ENCODE assay signal across 7 cellular contexts in the genomic region with DNA sequence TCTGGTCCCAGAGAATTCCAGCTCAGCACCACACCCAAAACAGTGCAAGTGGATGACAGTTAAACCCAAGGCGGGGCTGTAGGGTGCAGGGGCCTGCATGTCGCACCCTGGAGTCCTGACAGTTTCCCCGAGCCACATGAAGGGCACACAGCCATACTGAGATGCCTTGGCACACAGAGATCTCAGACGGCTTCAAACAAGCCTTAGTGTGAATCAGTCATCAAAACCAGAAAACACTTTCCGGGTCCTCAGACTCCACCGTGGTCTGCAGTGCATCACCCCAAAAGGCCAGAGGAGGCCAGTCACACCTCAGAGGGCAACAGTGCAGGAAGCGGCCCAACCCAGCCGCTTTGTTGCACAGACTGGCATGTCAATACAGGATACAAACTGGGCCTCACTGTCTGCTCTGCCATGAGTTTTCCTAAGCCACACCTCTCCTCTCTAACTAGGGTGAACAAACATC.
A peak's percentile ranks its signal among the peaks of the same experiment; 100 is the strongest.
DNase-seq lines count a peak whose midpoint lies in the region; ATAC-seq and TF ChIP-seq lines count a peak whose summit lies in the region.

No MANE protein-coding gene starts in this region.

- DNase-seq in activated CD4-positive, alpha-beta T cell treated with anti-CD3 and anti-CD28 coated beads, Interleukin-2, amount 10 ng/mL, durations not matched to agents 24 days and 14 days = peak; percentile 87
- DNase-seq in globus pallidus (ENCODE audit: low spot score) (peak; percentile 41), mesothelial cell of epicardium (ENCODE audit: low spot score in 2 of 2, unreplicated experiment in 2 of 2) (no peak), DMS79 (lab: John Stamatoyannopoulos, UW) (no peak)
- peak; percentile 75 for DNase-seq in stimulated activated CD8-positive, alpha-beta memory T cell treated with anti-CD3 and anti-CD28 coated beads, Interleukin-4, amount 100 ng/mL, for 48 hours

- H3K4me3 Mint-ChIP-seq in activated CD4-positive, alpha-beta T cell treated with anti-CD3 and anti-CD28 coated beads, Interleukin-2, amount 10 ng/mL, durations not matched to agents 24 days and 14 days = peak overlapping the region; percentile 66
- no peak overlapping the region for H3K4me3 Mint-ChIP-seq in mesothelial cell of epicardium

- ATAC-seq in HG03280 (IDR thresholded peaks at IDR 0.05; ENCODE audit: unreplicated experiment) = peak; percentile 23

- peaks cover 10% of the 10 kb centered on the region for H3K9me3 Mint-ChIP-seq in activated CD4-positive, alpha-beta T cell treated with anti-CD3 and anti-CD28 coated beads, Interleukin-2, amount 10 ng/mL, durations not matched to agents 24 days and 14 days
- H3K9me3 Mint-ChIP-seq in mesothelial cell of epicardium = peaks cover 5% of the 10 kb centered on the region

- intact Hi-C loops in activated CD4-positive, alpha-beta T cell treated with anti-CD3 and anti-CD28 coated beads, Interleukin-2, amount 10 ng/mL, durations not matched to agents 24 days and 14 days (cut with micrococcal nuclease) = loop anchor here (1.0 to 5.0 kb wide), 2 partner anchors 192 to 300 kb away; a partner anchor contains a TSS

- no peaks in the 10 kb centered on the region for H3K27me3 Mint-ChIP-seq in activated CD4-positive, alpha-beta T cell treated with anti-CD3 and anti-CD28 coated beads, Interleukin-2, amount 10 ng/mL, durations not matched to agents 24 days and 14 days
- peaks cover 7% of the 10 kb centered on the region for H3K27me3 Mint-ChIP-seq in mesothelial cell of epicardium (ENCODE audit: low read depth)

- H3K4me1 Mint-ChIP-seq in activated CD4-positive, alpha-beta T cell treated with anti-CD3 and anti-CD28 coated beads, Interleukin-2, amount 10 ng/mL, durations not matched to agents 24 days and 14 days = peaks cover 62% of the 10 kb centered on the region
- peaks cover 1% of the 10 kb centered on the region for H3K4me1 Mint-ChIP-seq in mesothelial cell of epicardium

- peaks cover 5% of the 10 kb centered on the region for H3K36me3 Mint-ChIP-seq in activated CD4-positive, alpha-beta T cell treated with anti-CD3 and anti-CD28 coated beads, Interleukin-2, amount 10 ng/mL, durations not matched to agents 24 days and 14 days (ENCODE audit: low read depth)
- no peaks in the 10 kb centered on the region for H3K36me3 Mint-ChIP-seq in mesothelial cell of epicardium

- peak overlapping the region; percentile 90 for H3K27ac Mint-ChIP-seq in activated CD4-positive, alpha-beta T cell treated with anti-CD3 and anti-CD28 coated beads, Interleukin-2, amount 10 ng/mL, durations not matched to agents 24 days and 14 days
- H3K27ac Mint-ChIP-seq in mesothelial cell of epicardium = no peak overlapping the region

- TF ChIP-seq CTCF in mesothelial cell of epicardium (IDR thresholded peaks at IDR 0.05; ENCODE audit: unreplicated experiment) = no peak

- TF ChIP-seq POLR2A in GM19193 (IDR thresholded peaks at IDR 0.05; ENCODE audit: extremely low read depth, insufficient read depth, insufficient read length) = peak; percentile 74

Comparison
In these comparisons a context has a peak if more than half of its experiments do, and no peak if none do; other contexts are left out.
1. DNase-seq: peak in activated CD4-positive, alpha-beta T cell treated with anti-CD3 and anti-CD28 coated beads, Interleukin-2, amount 10 ng/mL, durations not matched to agents 24 days and 14 days (single experiment), globus pallidus (single experiment) and stimulated activated CD8-positive, alpha-beta memory T cell treated with anti-CD3 and anti-CD28 coated beads, Interleukin-4, amount 100 ng/mL, for 48 hours (single experiment); none in mesothelial cell of epicardium (0 of 2) and DMS79 (single experiment).